In genomic region chr16:89443727-89444084, GRCh38 we compare ENCODE assay signal across 1 cellular context.
TF ChIP-seq lines count a peak whose summit lies in the region.

No MANE protein-coding gene starts in this region.

TF ChIP-seq in HepG2, 621 proteins besides CTCF, POLR2A, EP300 and RAD21 (continued from another document):
- no peak for TF ChIP-seq HNF1A (IDR thresholded peaks at IDR 0.05; ENCODE audit: low read depth)
- no peak for TF ChIP-seq HNF1A (CRISPR knock-in tag; IDR thresholded peaks at IDR 0.05; ENCODE audit: borderline replicate concordance)
- TF ChIP-seq CCAR2 (optimal IDR thresholded peaks at IDR 0.05; ENCODE audit: low read depth, low read length): no peak
- TF ChIP-seq ZNF660 (CRISPR knock-in tag; IDR thresholded peaks at IDR 0.05; ENCODE audit: borderline replicate concordance, low read depth): no peak
- peak; percentile 23; the same call in 1 of the 2 replicates for TF ChIP-seq ZBTB38 (CRISPR knock-in tag; IDR thresholded peaks at IDR 0.05)
- TF ChIP-seq TFDP1 (CRISPR knock-in tag; IDR thresholded peaks at IDR 0.05; ENCODE audit: borderline replicate concordance): 0 out of 2 replicates have a peak, but pooled peaks have one; percentile 28
- TF ChIP-seq ZNF724P (CRISPR knock-in tag; IDR thresholded peaks at IDR 0.05; ENCODE audit: borderline replicate concordance): 0 out of 2 replicates have a peak, but pooled peaks have one; percentile 19
- 0 out of 2 replicates have a peak, but pooled peaks have one; percentile 19 for TF ChIP-seq PPARG (CRISPR knock-in tag; conservative IDR thresholded peaks at IDR 0.05)
- TF ChIP-seq ZNF12 (CRISPR knock-in tag; IDR thresholded peaks at IDR 0.05): no peak
- no peak for TF ChIP-seq RARA (CRISPR knock-in tag; IDR thresholded peaks at IDR 0.05)
- TF ChIP-seq HMGXB4 (CRISPR knock-in tag; IDR thresholded peaks at IDR 0.05; ENCODE audit: borderline replicate concordance in 1 of 2, low read depth in 1 of 2): 0 out of 4 replicates have a peak, but pooled peaks of 1 of the 2 experiments have one; percentile 14
- peak; percentile 60; the same call in 1 of the 2 replicates for TF ChIP-seq ZNF598 (CRISPR knock-in tag; IDR thresholded peaks at IDR 0.05; ENCODE audit: borderline replicate concordance)
- TF ChIP-seq MED13 (CRISPR knock-in tag; IDR thresholded peaks at IDR 0.05): no peak
- TF ChIP-seq DZIP1 (CRISPR knock-in tag; IDR thresholded peaks at IDR 0.05): no peak
- TF ChIP-seq ZNF331 (CRISPR knock-in tag; IDR thresholded peaks at IDR 0.05): 0 out of 2 replicates have a peak, but pooled peaks have one; percentile 29
- 0 out of 2 replicates have a peak, but pooled peaks have one; percentile 2 for TF ChIP-seq HDAC2 (CRISPR knock-in tag; IDR thresholded peaks at IDR 0.05)
- TF ChIP-seq ZNF496 (CRISPR knock-in tag; IDR thresholded peaks at IDR 0.05; ENCODE audit: insufficient replicate concordance): no peak
- 0 out of 2 replicates have a peak, but pooled peaks have one; percentile 7 for TF ChIP-seq FOXK1 (CRISPR knock-in tag; IDR thresholded peaks at IDR 0.05; ENCODE audit: borderline replicate concordance, low read depth)
- peak; percentile 58; the same call in 1 of the 2 replicates for TF ChIP-seq ATF7-NPFF (CRISPR knock-in tag; IDR thresholded peaks at IDR 0.05; ENCODE audit: low read depth)
- TF ChIP-seq ZNF746 (CRISPR knock-in tag; IDR thresholded peaks at IDR 0.05): no peak
- 0 out of 2 replicates have a peak, but pooled peaks have one; percentile 46 for TF ChIP-seq HNRNPL (IDR thresholded peaks at IDR 0.05; ENCODE audit: low read depth, low read length)
- TF ChIP-seq ZFP36L1 (CRISPR knock-in tag; IDR thresholded peaks at IDR 0.05): no peak
- TF ChIP-seq REST (IDR thresholded peaks at IDR 0.05; ENCODE audit: borderline replicate concordance in 1 of 2, low read depth in 1 of 2, low read length in 2 of 2): no peak
- no peak for TF ChIP-seq ZSCAN12 (CRISPR knock-in tag; IDR thresholded peaks at IDR 0.05)
- no peak for TF ChIP-seq PHB2 (IDR thresholded peaks at IDR 0.05; ENCODE audit: partially characterized antibody)
- TF ChIP-seq ZNF788 (CRISPR knock-in tag; IDR thresholded peaks at IDR 0.05; ENCODE audit: borderline replicate concordance): 0 out of 2 replicates have a peak, but pooled peaks have one; percentile 16
- TF ChIP-seq ZNF644 (CRISPR knock-in tag; IDR thresholded peaks at IDR 0.05; ENCODE audit: low read depth): no peak
- no peak for TF ChIP-seq ATF4 (CRISPR knock-in tag; IDR thresholded peaks at IDR 0.05)
- TF ChIP-seq ZBTB1 (CRISPR knock-in tag; IDR thresholded peaks at IDR 0.05; ENCODE audit: borderline replicate concordance): no peak
